In genomic region chr2:201158111-201158929, GRCh38 we compare ENCODE assay signal across 8 cellular contexts. TPM values are rescaled to one million over a fixed set of nuclear protein-coding genes. Genes with fewer than 3 reads are reported as not detected.
DNase-seq lines count a peak whose midpoint lies in the region; ATAC-seq and TF ChIP-seq lines count a peak whose summit lies in the region.

No MANE protein-coding gene starts in this region.

- ATAC-seq in HG02852 (IDR thresholded peaks at IDR 0.05; ENCODE audit: unreplicated experiment): peak; percentile 94
- peak; percentile 81 for ATAC-seq in left colon
- peak; percentile 66 for ATAC-seq in stimulated activated effector memory CD8-positive, alpha-beta T cell treated with anti-CD3 and anti-CD28 coated beads, Interleukin-12 subunit alpha, Interleukin-12 subunit beta, amount 100 ng/mL, for 72 hours

- H3K27ac Mint-ChIP-seq in chondrocyte (ENCODE audit: unreplicated experiment): peak overlapping the region; percentile 89
- H3K27ac Mint-ChIP-seq in stimulated activated effector memory CD8-positive, alpha-beta T cell treated with anti-CD3 and anti-CD28 coated beads, Interleukin-12 subunit alpha, Interleukin-12 subunit beta, amount 100 ng/mL, for 72 hours: peak overlapping the region; percentile 71

- H3K36me3 Mint-ChIP-seq in chondrocyte (ENCODE audit: low read depth): peaks cover 5% of the 10 kb centered on the region
- peaks cover 100% of the 10 kb centered on the region for H3K36me3 Mint-ChIP-seq in stimulated activated effector memory CD8-positive, alpha-beta T cell treated with anti-CD3 and anti-CD28 coated beads, Interleukin-12 subunit alpha, Interleukin-12 subunit beta, amount 100 ng/mL, for 72 hours

- peaks cover 10% of the 10 kb centered on the region for H3K4me1 Mint-ChIP-seq in chondrocyte (ENCODE audit: low read depth)
- H3K4me1 Mint-ChIP-seq in stimulated activated effector memory CD8-positive, alpha-beta T cell treated with anti-CD3 and anti-CD28 coated beads, Interleukin-12 subunit alpha, Interleukin-12 subunit beta, amount 100 ng/mL, for 72 hours: peaks cover 39% of the 10 kb centered on the region

- no peak overlapping the region for H3K4me3 Mint-ChIP-seq in chondrocyte (ENCODE audit: unreplicated experiment)
- H3K4me3 Mint-ChIP-seq in stimulated activated effector memory CD8-positive, alpha-beta T cell treated with anti-CD3 and anti-CD28 coated beads, Interleukin-12 subunit alpha, Interleukin-12 subunit beta, amount 100 ng/mL, for 72 hours: no peak overlapping the region

- H3K27me3 Mint-ChIP-seq in chondrocyte (ENCODE audit: low read depth): no peaks in the 10 kb centered on the region

- TF ChIP-seq CTCF in GM13977 (IDR thresholded peaks at IDR 0.05; ENCODE audit: extremely low read depth, insufficient read depth, missing control alignments) (peak; percentile 57), chondrocyte (IDR thresholded peaks at IDR 0.05) (peak; percentile 89)

- in situ Hi-C loops in GM13977 (cut with MboI; ENCODE audit: low pct_unique_long_range_greater_than_20kb, low sequenced_read_pairs, unreplicated experiment): no loop called here

- no peaks in the 10 kb centered on the region for H3K9me3 Mint-ChIP-seq in chondrocyte (ENCODE audit: low read depth)
- H3K9me3 Mint-ChIP-seq in stimulated activated effector memory CD8-positive, alpha-beta T cell treated with anti-CD3 and anti-CD28 coated beads, Interleukin-12 subunit alpha, Interleukin-12 subunit beta, amount 100 ng/mL, for 72 hours: no peaks in the 10 kb centered on the region

- DNase-seq in AG20443 (ENCODE audit: low spot score) (peak; percentile 70), GM13977 (ENCODE audit: low spot score) (peak; percentile 53), NCI-H1436 (lab: John Stamatoyannopoulos, UW) (peak; percentile 46), T-helper 2 cell (peak in 3 of 5 experiments; percentile 21 to 82 (median 45)), chondrocyte (ENCODE audit: low spot score) (no peak), left colon (peak; percentile 68 to 80)
- DNase-seq in stimulated activated effector memory CD8-positive, alpha-beta T cell treated with anti-CD3 and anti-CD28 coated beads, Interleukin-12 subunit alpha, Interleukin-12 subunit beta, amount 100 ng/mL, for 72 hours (ENCODE audit: low spot score in 2 of 2): no peak

- intact Hi-C loops in left colon (cut with DNase I, micrococcal nuclease): loop anchor here in 1 of 2 donors (5.0 kb wide), 1 partner anchor 41 kb away; the partner anchor contains the start of gene CFLAR

RNA-seq across cellular contexts. Expression of gene CASP10, which starts 24.6 kb away (rescaled TPM):
- 0.05 to 0.15 TPM in 2 of 3 replicates, not detected in the other for total RNA-seq in chondrocyte
- 10 to 100 TPM; 44.3 to 56.0 TPM for total RNA-seq in left colon

RNA-seq across cellular contexts. Expression of gene CFLAR, which starts 42.4 kb away (rescaled TPM):
- 29.0 to 38.3 TPM (median 35.8 TPM) in 3 replicates for total RNA-seq in chondrocyte
- 100 to 1,000 TPM; 139 to 152 TPM for total RNA-seq in left colon

Comparison
In these comparisons a context has a peak if more than half of its experiments do, and no peak if none do; other contexts are left out.
1. DNase-seq: peak in AG20443 (single experiment), GM13977 (single experiment), NCI-H1436 (single experiment), T-helper 2 cell (3 of 5) and left colon (2 of 2); none in chondrocyte (single experiment) and stimulated activated effector memory CD8-positive, alpha-beta T cell treated with anti-CD3 and anti-CD28 coated beads, Interleukin-12 subunit alpha, Interleukin-12 subunit beta, amount 100 ng/mL, for 72 hours (0 of 2).
2. RNA of gene CASP10, which starts 24.6 kb away (total RNA-seq): 44.3 to 56.0 TPM in left colon; 0.05 to 0.15 TPM in chondrocyte; every median in the first group is over 10 times any median in the second.
3. Peak in every context shown above with its lines, with median percentiles within 50 percentile points of each other: ATAC-seq.